ENCODE assay signal across 20 cellular contexts in genomic region chr20:1835531-1835930, GRCh38. TPM values are rescaled to one million over a fixed set of nuclear protein-coding genes. Genes with fewer than 3 reads are reported as not detected.
DNase-seq lines count a peak whose midpoint lies in the region; ATAC-seq and TF ChIP-seq lines count a peak whose summit lies in the region.
"Had no signal": no experiment of that assay in that cellular context is flagged by ENCODE, and none has a peak within 500 bp of the region (broad histone marks: within the 10 kb centered on the region; RNA-seq: fewer than 3 reads in every experiment).

No MANE protein-coding gene starts in this region.

- ATAC-seq in HG03571 (IDR thresholded peaks at IDR 0.05; ENCODE audit: unreplicated experiment) = no peak
- ATAC-seq: K562 had no signal

- intact Hi-C loops in dorsolateral prefrontal cortex (cut with DNase I) = no loop called here

- H3K36me3 ChIP-seq in WERI-Rb-1 = no peaks in the 10 kb centered on the region
- H3K36me3 ChIP-seq: BLaER1, MG63 had no signal

- H3K27ac ChIP-seq in WERI-Rb-1 (no peak overlapping the region), dorsolateral prefrontal cortex (peak overlapping the region in 55 of 59 donors; percentile 4 to 100 (median 70))
- H3K27ac ChIP-seq: BLaER1, PC-9 had no signal

- DNase-seq in WERI-Rb-1 (peak; percentile 42), dorsolateral prefrontal cortex (peak in 6 of 10 donors; percentile 25 to 66 (median 61)), occipital lobe (lab: John Stamatoyannopoulos, UW) (peak; percentile 47), NCI-H1417 treated with DMSO at 0.1 percent for 48 hours (lab: John Stamatoyannopoulos, UW) (no peak), NCI-H510A (lab: John Stamatoyannopoulos, UW) (no peak)
- DNase-seq in activated T-cell treated with anti-CD3 and anti-CD28 coated beads, Interleukin-2, amount 50 U/mL, for 48 hours = no peak
- DNase-seq: CD4-positive, alpha-beta memory T cell; DMS 273 treated with DMSO at 0.1 percent for 48 hours; DMS79 treated with DMSO at 0.1 percent for 48 hours; NCI-H1436 treated with DMSO at 0.1 percent for 48 hours; NCI-H1930; NCI-H748 treated with DMSO at 0.1 percent for 48 hours; PC-9; RPMI8226; SIG-M5; SK-N-SH had no signal

- no peaks in the 10 kb centered on the region for H3K9me3 ChIP-seq in WERI-Rb-1 (ENCODE audit: severe bottlenecking)
- H3K9me3 ChIP-seq: BLaER1, MG63, SK-N-SH had no signal

- H3K27me3 ChIP-seq in WERI-Rb-1 (ENCODE audit: insufficient read depth, low read depth, severe bottlenecking) (no peaks in the 10 kb centered on the region), dorsolateral prefrontal cortex (no peaks in the 10 kb centered on the region)
- H3K27me3 ChIP-seq: MG63 had no signal

- H3K4me3 ChIP-seq in WERI-Rb-1 (ENCODE audit: low read depth, low read length) = no peak overlapping the region
- no peak overlapping the region for H3K4me3 ChIP-seq in dorsolateral prefrontal cortex
- H3K4me3 ChIP-seq: BLaER1, K562, MG63, PC-9 had no signal

- TF ChIP-seq CTCF in WERI-Rb-1 (IDR thresholded peaks at IDR 0.05; ENCODE audit: low read depth, low read length) (no peak), dorsolateral prefrontal cortex (IDR thresholded peaks at IDR 0.05 in 54 of 56, conservative IDR thresholded peaks at IDR 0.05 in 2 of 56; ENCODE audit: low read depth in 1 of 56, partially characterized antibody in 56 of 56) (no peak)

RNA-seq across cellular contexts. Expression of gene SIRPA, which starts 59.7 kb away (rescaled TPM):
- total RNA-seq in dorsolateral prefrontal cortex (100 to 1,000 TPM; 164 to 389 (median 265) TPM), occipital lobe (3.9 TPM)

Comparison
In these comparisons a context has a peak if more than half of its experiments do, and no peak if none do; other contexts are left out.
1. DNase-seq: peak in WERI-Rb-1 (single experiment), dorsolateral prefrontal cortex (6 of 10) and occipital lobe (single experiment); none in NCI-H1417 treated with DMSO at 0.1 percent for 48 hours (single experiment), NCI-H510A (single experiment) and activated T-cell treated with anti-CD3 and anti-CD28 coated beads, Interleukin-2, amount 50 U/mL, for 48 hours (0 of 2).
2. RNA of gene SIRPA, which starts 59.7 kb away (total RNA-seq): 164 to 389 TPM in dorsolateral prefrontal cortex; 3.9 TPM in occipital lobe (single experiment); every median in the first group is over 10 times any median in the second.